In genomic region chr3:197555281-197556261, GRCh38 we compare ENCODE assay signal across 8 cellular contexts. TPM values are rescaled to one million over a fixed set of nuclear protein-coding genes. Genes with fewer than 3 reads are reported as not detected.
DNase-seq lines count a peak whose midpoint lies in the region; ATAC-seq, FAIRE-seq and TF ChIP-seq lines count a peak whose summit lies in the region.

Gene BDH1 (minus strand): TSS chr3:197555968. CDS start chr3:197546443, 9,525 bp downstream.

- peaks cover 6% of the 10 kb centered on the region for H3K36me3 Mint-ChIP-seq in WTC11

- H3K4me3 ChIP-seq in HFF-Myc (replicated peaks; ENCODE audit: low read depth, low read length) = peak within 1 kb of the TSS; percentile 86
- H3K4me3 ChIP-seq in bronchial epithelial cell (ENCODE audit: low read depth, low read length) = peak within 1 kb of the TSS; percentile 52

- CTCF ChIA-PET in WTC11 (lab: Charles Lee) = interaction anchor here (0.6 to 2.1 kb wide), 5 partner anchors 12 to 44 kb away, joined by 3 to 12 read pairs (median 3); no protein-coding TSS in a partner anchor

- POLR2A ChIA-PET in WTC11 (lab: Charles Lee) = no interaction called here

- peaks cover 57% of the 10 kb centered on the region for H3K4me1 Mint-ChIP-seq in WTC11

- peak; percentile 54 for DNase-seq in GM03348 (ENCODE audit: low spot score)
- DNase-seq in HFF-Myc (ENCODE audit: extremely low read depth, low read depth) = peak; percentile 2
- DNase-seq in NCI-H1105 treated with DMSO at 0.1 percent for 48 hours (lab: John Stamatoyannopoulos, UW) = peak; percentile 75
- peak; percentile 59 for DNase-seq in WTC11 (ENCODE audit: low spot score)
- peak; percentile 29 for DNase-seq in bronchial epithelial cell (ENCODE audit: low read depth)
- peak; percentile 80 for DNase-seq in left kidney (ENCODE audit: low read depth, low spot score)
- peak; percentile 73 for DNase-seq in stimulated activated CD4-positive, alpha-beta T cell treated with anti-CD3 and anti-CD28 coated beads, Interleukin-4, amount 100 ng/mL, for 24 hours
- no peak for DNase-seq in epidermal melanocyte (ENCODE audit: insufficient read length, low spot score)

- peak within 1 kb of the TSS; percentile 70 for H3K4me3 Mint-ChIP-seq in WTC11

- FAIRE-seq in bronchial epithelial cell (lab: Jason Lieb, UNC) = no peak

- peaks cover 40% of the 10 kb centered on the region for H3K27me3 Mint-ChIP-seq in WTC11 (ENCODE audit: low read depth)

- H3K27ac Mint-ChIP-seq in WTC11 = peak within 1 kb of the TSS; percentile 70; the same call in 1 of the 2 replicates

- peaks cover 15% of the 10 kb centered on the region for H3K9me3 Mint-ChIP-seq in WTC11

- no peaks in the 10 kb centered on the region for H3K36me3 ChIP-seq in bronchial epithelial cell (ENCODE audit: control insufficient read depth, insufficient read depth, low read length)

- TF ChIP-seq CTCF in HFF-Myc (IDR thresholded peaks at IDR 0.05; ENCODE audit: low read depth, low read length, missing control alignments) (no peak), WTC11 (IDR thresholded peaks at IDR 0.05) (no peak), bronchial epithelial cell (IDR thresholded peaks at IDR 0.05; ENCODE audit: insufficient read depth, low read length, severe bottlenecking) (no peak)

- H3K27me3 ChIP-seq in bronchial epithelial cell (ENCODE audit: control insufficient read depth, insufficient read depth, low read length) = no peaks in the 10 kb centered on the region

- peak; percentile 10 for ATAC-seq in WTC11

TF ChIP-seq in WTC11, 78 proteins besides CTCF, POLR2A, EP300 and RAD21 (continues in another document):
- TF ChIP-seq, protein P1, sequence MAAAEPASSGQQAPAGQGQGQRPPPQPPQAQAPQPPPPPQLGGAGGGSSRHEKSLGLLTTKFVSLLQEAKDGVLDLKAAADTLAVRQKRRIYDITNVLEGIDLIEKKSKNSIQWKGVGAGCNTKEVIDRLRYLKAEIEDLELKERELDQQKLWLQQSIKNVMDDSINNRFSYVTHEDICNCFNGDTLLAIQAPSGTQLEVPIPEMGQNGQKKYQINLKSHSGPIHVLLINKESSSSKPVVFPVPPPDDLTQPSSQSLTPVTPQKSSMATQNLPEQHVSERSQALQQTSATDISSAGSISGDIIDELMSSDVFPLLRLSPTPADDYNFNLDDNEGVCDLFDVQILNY (CRISPR knock-in tag; IDR thresholded peaks at IDR 0.05) = peak; percentile 48; the same call in 1 of the 2 replicates
- TF ChIP-seq NR1H2 (CRISPR knock-in tag; IDR thresholded peaks at IDR 0.05) (no peak), ETV6 (CRISPR knock-in tag; IDR thresholded peaks at IDR 0.05) (peak; percentile 27; the same call in 1 of the 2 replicates), FOXK1 (CRISPR knock-in tag; IDR thresholded peaks at IDR 0.05) (peak; percentile 53; the same call in 1 of the 2 replicates), ATF3 (CRISPR knock-in tag; conservative IDR thresholded peaks at IDR 0.05) (peak; percentile 68; the same call in 1 of the 2 replicates), AFF4 (CRISPR knock-in tag; IDR thresholded peaks at IDR 0.05; ENCODE audit: borderline replicate concordance) (peak; percentile 52; the same call in 1 of the 2 replicates), ZNF219 (CRISPR knock-in tag; IDR thresholded peaks at IDR 0.05; ENCODE audit: borderline replicate concordance) (peak; percentile 85), EMX1 (CRISPR knock-in tag; IDR thresholded peaks at IDR 0.05) (no peak), ZBTB21 (CRISPR knock-in tag; IDR thresholded peaks at IDR 0.05; ENCODE audit: borderline replicate concordance) (peak; percentile 79), ZNF263 (CRISPR knock-in tag; IDR thresholded peaks at IDR 0.05; ENCODE audit: low read depth) (peak; percentile 81), MAX (CRISPR knock-in tag; IDR thresholded peaks at IDR 0.05) (peak; percentile 53), ZNF138 (CRISPR knock-in tag; conservative IDR thresholded peaks at IDR 0.05) (peak; percentile 66; the same call in 1 of the 2 replicates), TEAD1 (CRISPR knock-in tag; IDR thresholded peaks at IDR 0.05) (peak; percentile 57; the same call in 1 of the 2 replicates), ZNF396 (CRISPR knock-in tag; IDR thresholded peaks at IDR 0.05; ENCODE audit: borderline replicate concordance) (no peak), ESRRA (CRISPR knock-in tag; IDR thresholded peaks at IDR 0.05; ENCODE audit: borderline replicate concordance) (no peak), NFE2L1 (CRISPR knock-in tag; IDR thresholded peaks at IDR 0.05) (no peak)
- TF ChIP-seq, protein P2, sequence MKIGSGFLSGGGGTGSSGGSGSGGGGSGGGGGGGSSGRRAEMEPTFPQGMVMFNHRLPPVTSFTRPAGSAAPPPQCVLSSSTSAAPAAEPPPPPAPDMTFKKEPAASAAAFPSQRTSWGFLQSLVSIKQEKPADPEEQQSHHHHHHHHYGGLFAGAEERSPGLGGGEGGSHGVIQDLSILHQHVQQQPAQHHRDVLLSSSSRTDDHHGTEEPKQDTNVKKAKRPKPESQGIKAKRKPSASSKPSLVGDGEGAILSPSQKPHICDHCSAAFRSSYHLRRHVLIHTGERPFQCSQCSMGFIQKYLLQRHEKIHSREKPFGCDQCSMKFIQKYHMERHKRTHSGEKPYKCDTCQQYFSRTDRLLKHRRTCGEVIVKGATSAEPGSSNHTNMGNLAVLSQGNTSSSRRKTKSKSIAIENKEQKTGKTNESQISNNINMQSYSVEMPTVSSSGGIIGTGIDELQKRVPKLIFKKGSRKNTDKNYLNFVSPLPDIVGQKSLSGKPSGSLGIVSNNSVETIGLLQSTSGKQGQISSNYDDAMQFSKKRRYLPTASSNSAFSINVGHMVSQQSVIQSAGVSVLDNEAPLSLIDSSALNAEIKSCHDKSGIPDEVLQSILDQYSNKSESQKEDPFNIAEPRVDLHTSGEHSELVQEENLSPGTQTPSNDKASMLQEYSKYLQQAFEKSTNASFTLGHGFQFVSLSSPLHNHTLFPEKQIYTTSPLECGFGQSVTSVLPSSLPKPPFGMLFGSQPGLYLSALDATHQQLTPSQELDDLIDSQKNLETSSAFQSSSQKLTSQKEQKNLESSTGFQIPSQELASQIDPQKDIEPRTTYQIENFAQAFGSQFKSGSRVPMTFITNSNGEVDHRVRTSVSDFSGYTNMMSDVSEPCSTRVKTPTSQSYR (CRISPR knock-in tag; IDR thresholded peaks at IDR 0.05) = peak; percentile 71; the same call in 1 of the 2 replicates
- TF ChIP-seq, protein P3, sequence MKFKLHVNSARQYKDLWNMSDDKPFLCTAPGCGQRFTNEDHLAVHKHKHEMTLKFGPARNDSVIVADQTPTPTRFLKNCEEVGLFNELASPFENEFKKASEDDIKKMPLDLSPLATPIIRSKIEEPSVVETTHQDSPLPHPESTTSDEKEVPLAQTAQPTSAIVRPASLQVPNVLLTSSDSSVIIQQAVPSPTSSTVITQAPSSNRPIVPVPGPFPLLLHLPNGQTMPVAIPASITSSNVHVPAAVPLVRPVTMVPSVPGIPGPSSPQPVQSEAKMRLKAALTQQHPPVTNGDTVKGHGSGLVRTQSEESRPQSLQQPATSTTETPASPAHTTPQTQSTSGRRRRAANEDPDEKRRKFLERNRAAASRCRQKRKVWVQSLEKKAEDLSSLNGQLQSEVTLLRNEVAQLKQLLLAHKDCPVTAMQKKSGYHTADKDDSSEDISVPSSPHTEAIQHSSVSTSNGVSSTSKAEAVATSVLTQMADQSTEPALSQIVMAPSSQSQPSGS (CRISPR knock-in tag; IDR thresholded peaks at IDR 0.05; ENCODE audit: borderline replicate concordance, low read depth) = peak; percentile 71; the same call in 1 of the 2 replicates
- TF ChIP-seq, protein P4, sequence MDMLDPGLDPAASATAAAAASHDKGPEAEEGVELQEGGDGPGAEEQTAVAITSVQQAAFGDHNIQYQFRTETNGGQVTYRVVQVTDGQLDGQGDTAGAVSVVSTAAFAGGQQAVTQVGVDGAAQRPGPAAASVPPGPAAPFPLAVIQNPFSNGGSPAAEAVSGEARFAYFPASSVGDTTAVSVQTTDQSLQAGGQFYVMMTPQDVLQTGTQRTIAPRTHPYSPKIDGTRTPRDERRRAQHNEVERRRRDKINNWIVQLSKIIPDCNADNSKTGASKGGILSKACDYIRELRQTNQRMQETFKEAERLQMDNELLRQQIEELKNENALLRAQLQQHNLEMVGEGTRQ (CRISPR knock-in tag; IDR thresholded peaks at IDR 0.05) = peak; percentile 55; the same call in 1 of the 2 replicates

RNA-seq across cellular contexts. Expression of gene BDH1, which starts in this region (rescaled TPM):
- total RNA-seq in WTC11 (2021) (26.8 to 32.5 TPM (median 29.9 TPM) in 3 replicates), bronchial epithelial cell (13.7 and 16.8 TPM in 2 replicates)
